Comparison of ENCODE assay signal across 17 cellular contexts in the genomic region with DNA sequence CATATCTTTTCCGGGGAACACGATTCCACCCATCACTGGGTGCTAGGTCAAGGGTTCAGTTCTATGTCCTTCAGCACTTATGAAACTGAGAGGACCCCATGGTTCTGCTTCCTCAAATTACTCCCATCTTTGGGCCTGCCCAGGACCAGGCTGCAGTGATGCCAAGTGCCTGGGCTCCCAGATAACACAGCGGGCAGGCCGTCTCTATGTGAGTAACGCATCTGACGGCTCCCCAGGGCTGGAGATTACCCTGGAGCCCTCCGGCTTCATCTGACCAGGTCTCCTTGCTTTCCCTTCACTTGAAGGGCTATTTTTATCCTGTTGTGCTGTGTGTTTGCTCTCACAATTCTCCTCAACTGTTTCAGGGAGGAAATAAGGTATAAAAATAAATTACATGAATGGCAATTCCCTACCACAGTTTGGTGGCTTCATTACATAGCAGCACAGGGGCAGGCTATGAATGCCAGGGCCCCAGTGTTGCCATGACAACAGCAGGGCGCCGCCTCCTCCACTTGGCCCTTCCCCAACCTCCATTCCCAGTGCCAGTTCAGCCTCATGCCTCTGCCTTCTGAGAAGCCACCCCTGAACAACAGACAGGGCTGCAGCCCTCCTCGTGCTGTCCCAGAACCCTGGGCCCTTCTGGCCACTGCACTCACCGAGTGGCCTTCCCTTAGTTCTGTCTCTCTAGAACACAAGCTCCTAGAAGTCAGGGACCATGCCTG. TPM values are rescaled to one million over a fixed set of nuclear protein-coding genes. Genes with fewer than 3 reads are reported as not detected.
DNase-seq lines count a peak whose midpoint lies in the region; ATAC-seq and TF ChIP-seq lines count a peak whose summit lies in the region.
"Had no signal": no experiment of that assay in that cellular context is flagged by ENCODE, and none has a peak within 500 bp of the region (broad histone marks: within the 10 kb centered on the region; RNA-seq: fewer than 3 reads in every experiment).

No MANE protein-coding gene starts in this region.

- DNase-seq in left ventricle myocardium superior: no peak
- no peak for DNase-seq in cardiac septum (ENCODE audit: low spot score)
- peak; percentile 8 for DNase-seq in NCI-H69 (lab: John Stamatoyannopoulos, UW)
- DNase-seq in islet precursor cell: peak; percentile 42
- DNase-seq in foreskin fibroblast: no peak
- DNase-seq: activated CD4-positive, CD25-positive, alpha-beta regulatory T cell treated with anti-CD3 and anti-CD28 coated beads, Interleukin-2, amount 50 U/mL, for 72 hours; adrenal gland; Calu3; kidney glomerular epithelial cell; NCI-H1105 treated with DMSO at 0.1 percent for 48 hours; NCI-H345; Right ventricle myocardium superior; T-helper 2 cell had no signal

- TF ChIP-seq CTCF in foreskin fibroblast (IDR thresholded peaks at IDR 0.05; ENCODE audit: low read depth, low read length): no peak

- no peak overlapping the region for H3K4me3 ChIP-seq in foreskin fibroblast (ENCODE audit: low read depth in 1 of 2, low read length in 2 of 2)
- H3K4me3 ChIP-seq: adrenal gland, hepatocyte had no signal

- ATAC-seq in left ventricle myocardium superior (peak; percentile 60), HG03354 (IDR thresholded peaks at IDR 0.05; ENCODE audit: poor library complexity, severe bottlenecking, unreplicated experiment) (no peak), GM21576 (IDR thresholded peaks at IDR 0.05; ENCODE audit: unreplicated experiment) (no peak)
- ATAC-seq: activated T-helper 17 cell treated with anti-CD3 and anti-CD28 coated beads, Interleukin-2, amount 50 U/mL, for 72 hours had no signal

- intact Hi-C loops in left ventricle myocardium superior (cut with micrococcal nuclease): no loop called here
- intact Hi-C loops in cardiac septum (cut with DNase I): no loop called here

RNA-seq across cellular contexts. Expression of gene TMEM131, which starts 25.4 kb away (rescaled TPM):
- total RNA-seq in left ventricle myocardium superior (29.0 TPM), cardiac septum (28.6 TPM)

Comparison
In these comparisons a context has a peak if more than half of its experiments do, and no peak if none do; other contexts are left out.
1. DNase-seq: peak in NCI-H69 (single experiment) and islet precursor cell (single experiment); none in left ventricle myocardium superior (single experiment), cardiac septum (single experiment) and foreskin fibroblast (0 of 2).